In genomic region chr11:61696602-61697001, GRCh38 we compare ENCODE assay signal across 11 cellular contexts. TPM values are rescaled to one million over a fixed set of nuclear protein-coding genes. Genes with fewer than 3 reads are reported as not detected.
DNase-seq lines count a peak whose midpoint lies in the region; ATAC-seq and TF ChIP-seq lines count a peak whose summit lies in the region.
"Had no signal": no experiment of that assay in that cellular context is flagged by ENCODE, and none has a peak within 500 bp of the region (broad histone marks: within the 10 kb centered on the region; RNA-seq: fewer than 3 reads in every experiment).

No MANE protein-coding gene starts in this region.

- peak; percentile 26 for ATAC-seq in central memory CD8-positive, alpha-beta T cell (replicated peaks; ENCODE audit: extremely low read depth, poor library complexity, severe bottlenecking)
- no peak for ATAC-seq in upper lobe of right lung
- ATAC-seq in HG03571 (IDR thresholded peaks at IDR 0.05; ENCODE audit: unreplicated experiment): no peak

- peak overlapping the region; percentile 49 for H3K4me3 ChIP-seq in left ventricle myocardium inferior
- no peak overlapping the region for H3K4me3 ChIP-seq in muscle layer of duodenum (ENCODE audit: low read depth in 1 of 2, low read length in 2 of 2)
- H3K4me3 ChIP-seq in upper lobe of right lung: no peak overlapping the region
- no peak overlapping the region for H3K4me3 ChIP-seq in H7 (ENCODE audit: insufficient read depth, low read depth, low read length)
- H3K4me3 ChIP-seq: K562 had no signal

- H3K36me3 ChIP-seq in left ventricle myocardium inferior: no peaks in the 10 kb centered on the region
- H3K36me3 ChIP-seq in muscle layer of duodenum (ENCODE audit: control insufficient read depth in 1 of 2, insufficient read depth in 2 of 2, low read length in 2 of 2): no peaks in the 10 kb centered on the region
- no peaks in the 10 kb centered on the region for H3K36me3 ChIP-seq in upper lobe of right lung
- no peaks in the 10 kb centered on the region for H3K36me3 ChIP-seq in H7 (replicated peaks; ENCODE audit: control insufficient read depth, insufficient read depth, low read length)

- H3K27ac ChIP-seq in left ventricle myocardium inferior (replicated peaks) (peak overlapping the region; percentile 92), muscle layer of duodenum (ENCODE audit: low read length) (peak overlapping the region; percentile 45), upper lobe of right lung (peak overlapping the region; percentile 78)

- H3K9me3 ChIP-seq in left ventricle myocardium inferior (replicated peaks) (no peaks in the 10 kb centered on the region), muscle layer of duodenum (ENCODE audit: control insufficient read depth in 1 of 2, low read length in 2 of 2) (no peaks in the 10 kb centered on the region), upper lobe of right lung (no peaks in the 10 kb centered on the region)

- H3K4me1 Mint-ChIP-seq in central memory CD8-positive, alpha-beta T cell: peaks cover 23% of the 10 kb centered on the region

- H3K27me3 ChIP-seq in left ventricle myocardium inferior (ENCODE audit: low read depth): no peaks in the 10 kb centered on the region
- no peaks in the 10 kb centered on the region for H3K27me3 ChIP-seq in muscle layer of duodenum (ENCODE audit: low read depth, low read length)
- no peaks in the 10 kb centered on the region for H3K27me3 ChIP-seq in upper lobe of right lung
- H3K27me3 ChIP-seq in H7 (ENCODE audit: control insufficient read depth, insufficient read depth, low read length): no peaks in the 10 kb centered on the region

- H3K4me1 ChIP-seq in left ventricle myocardium inferior (peaks cover 88% of the 10 kb centered on the region), muscle layer of duodenum (ENCODE audit: control insufficient read depth in 1 of 2, insufficient read depth in 2 of 2, low read length in 2 of 2) (peaks cover 36 to 65% of the 10 kb centered on the region in 2 donors), upper lobe of right lung (peaks cover 57% of the 10 kb centered on the region)

- peak overlapping the region; percentile 90 for H3K27ac Mint-ChIP-seq in central memory CD8-positive, alpha-beta T cell (ENCODE audit: low read depth)
- H3K27ac Mint-ChIP-seq: stimulated activated memory B cell treated with anti-CD40 and anti-IgM and Interleukin-4, amounts not matched to agents 10 μg/mL and 1 μg/mL and 100 μg/mL, for 72 hours had no signal

- H3K36me3 Mint-ChIP-seq in central memory CD8-positive, alpha-beta T cell (ENCODE audit: insufficient read depth): peaks cover 4% of the 10 kb centered on the region
- H3K36me3 Mint-ChIP-seq: stimulated activated memory B cell treated with anti-CD40 and anti-IgM and Interleukin-4, amounts not matched to agents 10 μg/mL and 1 μg/mL and 100 μg/mL, for 72 hours had no signal

- no peak overlapping the region for H3K4me3 Mint-ChIP-seq in central memory CD8-positive, alpha-beta T cell

- TF ChIP-seq CTCF in left ventricle myocardium inferior (IDR thresholded peaks at IDR 0.05; ENCODE audit: borderline replicate concordance): no peak
- no peak for TF ChIP-seq CTCF in upper lobe of right lung (IDR thresholded peaks at IDR 0.05)

- no peaks in the 10 kb centered on the region for H3K27me3 Mint-ChIP-seq in central memory CD8-positive, alpha-beta T cell

- DNase-seq in left ventricle myocardium inferior (no peak), cardiac septum (ENCODE audit: low spot score) (no peak), upper lobe of right lung (no peak), SW 1271 (lab: John Stamatoyannopoulos, UW) (no peak), H7 (no peak)
- no peak for DNase-seq in central memory CD8-positive, alpha-beta T cell (ENCODE audit: low spot score in 2 of 2)
- DNase-seq: NCI-H524 had no signal

- intact Hi-C loops in left ventricle myocardium inferior (cut with micrococcal nuclease) (no loop called here), cardiac septum (cut with DNase I) (loop anchor here (5.0 kb wide), 1 partner anchor 36 kb away; no protein-coding TSS in a partner anchor), upper lobe of right lung (cut with DNase I) (no loop called here)

- no peaks in the 10 kb centered on the region for H3K9me3 Mint-ChIP-seq in central memory CD8-positive, alpha-beta T cell
- H3K9me3 Mint-ChIP-seq: stimulated activated memory B cell treated with anti-CD40 and anti-IgM and Interleukin-4, amounts not matched to agents 10 μg/mL and 1 μg/mL and 100 μg/mL, for 72 hours had no signal

RNA-seq across cellular contexts. Expression of gene DAGLA, which starts 16.4 kb away (rescaled TPM):
- 3.2 TPM for total RNA-seq in left ventricle myocardium inferior
- 3.3 TPM for total RNA-seq in cardiac septum
- 6.0 TPM for total RNA-seq in upper lobe of right lung
- 3.7 and 4.8 TPM in 2 replicates for total RNA-seq in H7 (2014; rRNA removed; shearing (Covaris generic))

RNA-seq across cellular contexts. Expression of gene MYRF, which starts 55.8 kb away (rescaled TPM):
- total RNA-seq in left ventricle myocardium inferior (0.14 TPM), cardiac septum (0.27 TPM), upper lobe of right lung (62.6 TPM)
- total RNA-seq in H7 (2014; rRNA removed; shearing (Covaris generic)): 3.6 and 4.2 TPM in 2 replicates

Comparison
In these comparisons a context has a peak if more than half of its experiments do, and no peak if none do; other contexts are left out.
1. RNA of gene MYRF, which starts 55.8 kb away (total RNA-seq): 62.6 TPM in upper lobe of right lung (single experiment); 3.6 to 4.2 TPM in H7, 0.27 TPM in cardiac septum (single experiment) and 0.14 TPM in left ventricle myocardium inferior (single experiment); every median in the first group is over 10 times any median in the second.
2. Peak in every context shown above with its lines, with median percentiles within 50 percentile points of each other: H3K27ac ChIP-seq.